Comparison of ENCODE assay signal across 1 cellular context in genomic region chr3:44522494-44522933, GRCh38.
TF ChIP-seq lines count a peak whose summit lies in the region.

No MANE protein-coding gene starts in this region.

TF ChIP-seq in HepG2, 621 proteins besides CTCF, POLR2A, EP300 and RAD21 (continued from another document):
- TF ChIP-seq ZNF574 (CRISPR knock-in tag; IDR thresholded peaks at IDR 0.05) (peak; percentile 36; the same call in 1 of the 2 replicates), TRIM24 (CRISPR knock-in tag; IDR thresholded peaks at IDR 0.05) (0 out of 2 replicates have a peak, but pooled peaks have one; percentile 36), NFRKB (IDR thresholded peaks at IDR 0.05) (no peak), GABPA (IDR thresholded peaks at IDR 0.05; ENCODE audit: low read depth, low read length) (no peak), GABPA (CRISPR knock-in tag; IDR thresholded peaks at IDR 0.05; ENCODE audit: low read depth) (peak; percentile 37; the same call in 1 of the 2 replicates), NR2F2 (IDR thresholded peaks at IDR 0.05; ENCODE audit: borderline replicate concordance, low read depth) (peak; percentile 66), ZBTB34 (CRISPR knock-in tag; IDR thresholded peaks at IDR 0.05) (no peak), SAP130 (CRISPR knock-in tag; IDR thresholded peaks at IDR 0.05; ENCODE audit: low read depth) (peak; percentile 46; the same call in 1 of the 2 replicates), ETV6 (CRISPR knock-in tag; conservative IDR thresholded peaks at IDR 0.05) (no peak), CEBPG (CRISPR knock-in tag; IDR thresholded peaks at IDR 0.05) (0 out of 2 replicates have a peak, but pooled peaks have one; percentile 14), SOX13 (IDR thresholded peaks at IDR 0.05) (peak; percentile 61; the same call in 1 of the 2 replicates), SOX13 (CRISPR knock-in tag; conservative IDR thresholded peaks at IDR 0.05 in 1 of 2, IDR thresholded peaks at IDR 0.05 in 1 of 2) (peak in 1 of 2 experiments; percentile 91; a peak in 2 of 4 replicates), TEAD3 (CRISPR knock-in tag; optimal IDR thresholded peaks at IDR 0.05; ENCODE audit: borderline replicate concordance) (peak; percentile 34), FOXP1 (IDR thresholded peaks at IDR 0.05) (no peak), FOXP1 (CRISPR knock-in tag; IDR thresholded peaks at IDR 0.05) (0 out of 2 replicates have a peak, but pooled peaks have one; percentile 14), DMAP1 (CRISPR knock-in tag; IDR thresholded peaks at IDR 0.05) (peak; percentile 44; the same call in 1 of the 2 replicates), JUN (CRISPR knock-in tag; IDR thresholded peaks at IDR 0.05) (0 out of 2 replicates have a peak, but pooled peaks have one; percentile 18), FOXP4 (CRISPR knock-in tag; IDR thresholded peaks at IDR 0.05) (0 out of 2 replicates have a peak, but pooled peaks have one; percentile 28), ZNF562 (CRISPR knock-in tag; IDR thresholded peaks at IDR 0.05; ENCODE audit: borderline replicate concordance) (no peak), KDM5A (IDR thresholded peaks at IDR 0.05; ENCODE audit: borderline replicate concordance, low read length) (no peak), ZNF282 (IDR thresholded peaks at IDR 0.05; ENCODE audit: partially characterized antibody) (no peak)
- TF ChIP-seq, protein P1, sequence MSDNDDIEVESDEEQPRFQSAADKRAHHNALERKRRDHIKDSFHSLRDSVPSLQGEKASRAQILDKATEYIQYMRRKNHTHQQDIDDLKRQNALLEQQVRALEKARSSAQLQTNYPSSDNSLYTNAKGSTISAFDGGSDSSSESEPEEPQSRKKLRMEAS (IDR thresholded peaks at IDR 0.05) = 0 out of 2 replicates have a peak, but pooled peaks have one; percentile 35
- TF ChIP-seq, protein P2, sequence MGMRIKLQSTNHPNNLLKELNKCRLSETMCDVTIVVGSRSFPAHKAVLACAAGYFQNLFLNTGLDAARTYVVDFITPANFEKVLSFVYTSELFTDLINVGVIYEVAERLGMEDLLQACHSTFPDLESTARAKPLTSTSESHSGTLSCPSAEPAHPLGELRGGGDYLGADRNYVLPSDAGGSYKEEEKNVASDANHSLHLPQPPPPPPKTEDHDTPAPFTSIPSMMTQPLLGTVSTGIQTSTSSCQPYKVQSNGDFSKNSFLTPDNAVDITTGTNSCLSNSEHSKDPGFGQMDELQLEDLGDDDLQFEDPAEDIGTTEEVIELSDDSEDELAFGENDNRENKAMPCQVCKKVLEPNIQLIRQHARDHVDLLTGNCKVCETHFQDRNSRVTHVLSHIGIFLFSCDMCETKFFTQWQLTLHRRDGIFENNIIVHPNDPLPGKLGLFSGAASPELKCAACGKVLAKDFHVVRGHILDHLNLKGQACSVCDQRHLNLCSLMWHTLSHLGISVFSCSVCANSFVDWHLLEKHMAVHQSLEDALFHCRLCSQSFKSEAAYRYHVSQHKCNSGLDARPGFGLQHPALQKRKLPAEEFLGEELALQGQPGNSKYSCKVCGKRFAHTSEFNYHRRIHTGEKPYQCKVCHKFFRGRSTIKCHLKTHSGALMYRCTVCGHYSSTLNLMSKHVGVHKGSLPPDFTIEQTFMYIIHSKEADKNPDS (CRISPR knock-in tag; IDR thresholded peaks at IDR 0.05) = no peak
- TF ChIP-seq, protein P3, sequence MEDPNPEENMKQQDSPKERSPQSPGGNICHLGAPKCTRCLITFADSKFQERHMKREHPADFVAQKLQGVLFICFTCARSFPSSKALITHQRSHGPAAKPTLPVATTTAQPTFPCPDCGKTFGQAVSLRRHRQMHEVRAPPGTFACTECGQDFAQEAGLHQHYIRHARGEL (CRISPR knock-in tag; IDR thresholded peaks at IDR 0.05) = no peak
- TF ChIP-seq, protein P4, sequence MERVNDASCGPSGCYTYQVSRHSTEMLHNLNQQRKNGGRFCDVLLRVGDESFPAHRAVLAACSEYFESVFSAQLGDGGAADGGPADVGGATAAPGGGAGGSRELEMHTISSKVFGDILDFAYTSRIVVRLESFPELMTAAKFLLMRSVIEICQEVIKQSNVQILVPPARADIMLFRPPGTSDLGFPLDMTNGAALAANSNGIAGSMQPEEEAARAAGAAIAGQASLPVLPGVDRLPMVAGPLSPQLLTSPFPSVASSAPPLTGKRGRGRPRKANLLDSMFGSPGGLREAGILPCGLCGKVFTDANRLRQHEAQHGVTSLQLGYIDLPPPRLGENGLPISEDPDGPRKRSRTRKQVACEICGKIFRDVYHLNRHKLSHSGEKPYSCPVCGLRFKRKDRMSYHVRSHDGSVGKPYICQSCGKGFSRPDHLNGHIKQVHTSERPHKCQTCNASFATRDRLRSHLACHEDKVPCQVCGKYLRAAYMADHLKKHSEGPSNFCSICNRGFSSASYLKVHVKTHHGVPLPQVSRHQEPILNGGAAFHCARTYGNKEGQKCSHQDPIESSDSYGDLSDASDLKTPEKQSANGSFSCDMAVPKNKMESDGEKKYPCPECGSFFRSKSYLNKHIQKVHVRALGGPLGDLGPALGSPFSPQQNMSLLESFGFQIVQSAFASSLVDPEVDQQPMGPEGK (CRISPR knock-in tag; IDR thresholded peaks at IDR 0.05) = peak; percentile 17; the same call in 1 of the 2 replicates
